In the genomic region with DNA sequence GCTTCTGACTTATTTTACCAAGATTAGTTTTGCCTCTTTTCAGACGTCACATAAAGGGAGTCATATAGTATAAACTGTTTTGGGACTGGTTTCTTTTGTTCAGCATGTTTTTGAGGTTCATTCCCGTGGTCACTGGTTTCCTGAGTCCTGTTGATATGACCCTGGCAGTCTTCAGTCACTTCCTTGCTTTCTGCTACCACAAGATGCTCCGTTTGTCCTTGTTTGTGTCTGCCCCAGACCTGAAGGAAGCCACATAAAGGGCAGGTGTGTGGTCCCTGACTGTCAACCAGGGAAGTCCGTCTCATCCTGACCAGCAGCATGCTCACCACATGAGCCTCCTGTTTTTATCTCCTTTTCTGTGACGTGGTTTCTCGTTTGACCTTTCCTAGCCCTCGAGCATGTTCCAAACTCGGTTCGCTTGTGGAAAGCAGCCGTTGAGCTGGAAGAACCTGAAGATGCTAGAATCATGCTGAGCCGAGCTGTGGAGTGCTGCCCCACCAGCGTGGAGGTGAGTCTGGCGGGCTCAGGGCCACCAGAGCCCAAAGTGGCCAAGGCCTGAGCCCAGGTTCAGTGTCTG, we compare ENCODE assay signal across 18 cellular contexts. TPM values are rescaled to one million over a fixed set of nuclear protein-coding genes. Genes with fewer than 3 reads are reported as not detected.
DNase-seq lines count a peak whose midpoint lies in the region; ATAC-seq and TF ChIP-seq lines count a peak whose summit lies in the region.
"Had no signal": no experiment of that assay in that cellular context is flagged by ENCODE, and none has a peak within 500 bp of the region (broad histone marks: within the 10 kb centered on the region; RNA-seq: fewer than 3 reads in every experiment).

No MANE protein-coding gene starts in this region.

- WGBS in thymus, result 74% methylated on average over 13 of the region's 13 CpGs

- TF ChIP-seq CTCF in natural killer cell (IDR thresholded peaks at IDR 0.05), result no peak

- H3K36me3 Mint-ChIP-seq in natural killer cell, result peaks cover 7% of the 10 kb centered on the region
- H3K36me3 Mint-ChIP-seq in natural killer cell treated with Interleukin-12 subunit alpha and Interleukin-12 subunit beta and Interleukin-15 and Interleukin-18, amount 100 ng/mL, for 72 hours, result peaks cover 16% of the 10 kb centered on the region
- peaks cover 60% of the 10 kb centered on the region for H3K36me3 Mint-ChIP-seq in activated CD4-positive, alpha-beta memory T cell treated with anti-CD3 and anti-CD28 coated beads for 36 hours

- no peaks in the 10 kb centered on the region for H3K9me3 Mint-ChIP-seq in natural killer cell
- H3K9me3 Mint-ChIP-seq in natural killer cell treated with Interleukin-12 subunit alpha and Interleukin-12 subunit beta and Interleukin-15 and Interleukin-18, amount 100 ng/mL, for 72 hours, result no peaks in the 10 kb centered on the region
- peaks cover 18% of the 10 kb centered on the region for H3K9me3 Mint-ChIP-seq in activated CD4-positive, alpha-beta memory T cell treated with anti-CD3 and anti-CD28 coated beads for 36 hours

- peaks cover 27% of the 10 kb centered on the region for H3K4me1 ChIP-seq in effector memory CD4-positive, alpha-beta T cell (ENCODE audit: control insufficient read depth, insufficient read depth, low read length, poor library complexity, severe bottlenecking)
- peaks cover 2% of the 10 kb centered on the region for H3K4me1 ChIP-seq in thymus (ENCODE audit: control insufficient read depth, insufficient read depth, low read length)
- H3K4me1 ChIP-seq: lower lobe of right lung had no signal

- peak in 2 of 3 donors; percentile 19 to 26 for ATAC-seq in natural killer cell
- no peak for ATAC-seq in natural killer cell treated with Interleukin-12 subunit alpha and Interleukin-12 subunit beta and Interleukin-15 and Interleukin-18, amount 100 ng/mL, for 72 hours
- ATAC-seq in HG02981 (IDR thresholded peaks at IDR 0.05; ENCODE audit: unreplicated experiment), result no peak
- ATAC-seq: lower lobe of right lung, right cardiac atrium had no signal

- no peaks in the 10 kb centered on the region for H3K27me3 Mint-ChIP-seq in natural killer cell (ENCODE audit: low read depth in 2 of 2)
- H3K27me3 Mint-ChIP-seq in natural killer cell treated with Interleukin-12 subunit alpha and Interleukin-12 subunit beta and Interleukin-15 and Interleukin-18, amount 100 ng/mL, for 72 hours, result no peaks in the 10 kb centered on the region
- H3K27me3 Mint-ChIP-seq in activated CD4-positive, alpha-beta memory T cell treated with anti-CD3 and anti-CD28 coated beads for 36 hours, result no peaks in the 10 kb centered on the region

- H3K4me3 ChIP-seq in effector memory CD4-positive, alpha-beta T cell (ENCODE audit: insufficient read depth, low read depth, low read length, poor library complexity, severe bottlenecking), result no peak overlapping the region
- no peak overlapping the region for H3K4me3 ChIP-seq in thymus (ENCODE audit: low read length)
- H3K4me3 ChIP-seq: lower lobe of right lung had no signal

- DNase-seq in natural killer cell, result no peak
- DNase-seq in natural killer cell treated with Interleukin-12 subunit alpha and Interleukin-12 subunit beta and Interleukin-15 and Interleukin-18, amount 100 ng/mL, for 72 hours (ENCODE audit: low spot score), result no peak
- DNase-seq in activated CD4-positive, alpha-beta memory T cell treated with anti-CD3 and anti-CD28 coated beads for 36 hours, result no peak
- no peak for DNase-seq in effector memory CD4-positive, alpha-beta T cell
- no peak for DNase-seq in head of caudate nucleus
- DNase-seq in NCI-H2107 treated with DMSO at 0.1 percent for 48 hours (lab: John Stamatoyannopoulos, UW; ENCODE audit: unreplicated experiment), result no peak
- DNase-seq: activated gamma-delta T cell treated with Interleukin-2 at 50 U/mL for 16 hours, endodermal cell, Karpas-422, lower lobe of right lung, NCI-H1105 treated with DMSO at 0.1 percent for 48 hours, NCI-H526 treated with DMSO at 0.1 percent for 48 hours, SW 1271, trophoblast cell had no signal

- no peak overlapping the region for H3K4me3 Mint-ChIP-seq in natural killer cell
- no peak overlapping the region for H3K4me3 Mint-ChIP-seq in natural killer cell treated with Interleukin-12 subunit alpha and Interleukin-12 subunit beta and Interleukin-15 and Interleukin-18, amount 100 ng/mL, for 72 hours
- no peak overlapping the region for H3K4me3 Mint-ChIP-seq in activated CD4-positive, alpha-beta memory T cell treated with anti-CD3 and anti-CD28 coated beads for 36 hours
- H3K4me3 Mint-ChIP-seq: endodermal cell had no signal

- POLR2A ChIA-PET in activated CD4-positive, alpha-beta memory T cell treated with anti-CD3 and anti-CD28 coated beads for 36 hours (lab: Charles Lee), result no interaction called here

- H3K27ac ChIP-seq in effector memory CD4-positive, alpha-beta T cell (ENCODE audit: insufficient read depth, low read length, poor library complexity, severe bottlenecking), result peak overlapping the region; percentile 12
- H3K27ac ChIP-seq in thymus (ENCODE audit: low read depth), result peak overlapping the region; percentile 15
- H3K27ac ChIP-seq: lower lobe of right lung, VCaP had no signal

- H3K4me1 Mint-ChIP-seq in natural killer cell, result peaks cover 25 to 32% of the 10 kb centered on the region in 2 donors
- peaks cover 20% of the 10 kb centered on the region in 2 donors for H3K4me1 Mint-ChIP-seq in natural killer cell treated with Interleukin-12 subunit alpha and Interleukin-12 subunit beta and Interleukin-15 and Interleukin-18, amount 100 ng/mL, for 72 hours (ENCODE audit: low read depth in 2 of 2)
- H3K4me1 Mint-ChIP-seq in activated CD4-positive, alpha-beta memory T cell treated with anti-CD3 and anti-CD28 coated beads for 36 hours (ENCODE audit: low read depth), result peaks cover 25% of the 10 kb centered on the region
- H3K4me1 Mint-ChIP-seq: endodermal cell had no signal

- CTCF ChIA-PET in activated CD4-positive, alpha-beta memory T cell treated with anti-CD3 and anti-CD28 coated beads for 36 hours (lab: Charles Lee), result interaction anchor here (1.6 kb wide), 1 partner anchor 29 kb away, joined by 4 read pairs; no protein-coding TSS in a partner anchor

- peaks cover 20% of the 10 kb centered on the region for H3K9me3 ChIP-seq in effector memory CD4-positive, alpha-beta T cell (ENCODE audit: control insufficient read depth, low read length)
- peaks cover 12% of the 10 kb centered on the region for H3K9me3 ChIP-seq in thymus (ENCODE audit: control insufficient read depth)
- H3K9me3 ChIP-seq: lower lobe of right lung had no signal

- H3K27me3 ChIP-seq in effector memory CD4-positive, alpha-beta T cell (replicated peaks; ENCODE audit: control insufficient read depth, insufficient read depth, low read length, poor library complexity, severe bottlenecking), result no peaks in the 10 kb centered on the region
- H3K27me3 ChIP-seq in thymus (ENCODE audit: control insufficient read depth, insufficient read depth), result no peaks in the 10 kb centered on the region

- peak overlapping the region; percentile 77 for H3K27ac Mint-ChIP-seq in natural killer cell
- peak overlapping the region in 1 of 2 donors; percentile 25 for H3K27ac Mint-ChIP-seq in natural killer cell treated with Interleukin-12 subunit alpha and Interleukin-12 subunit beta and Interleukin-15 and Interleukin-18, amount 100 ng/mL, for 72 hours
- H3K27ac Mint-ChIP-seq in activated CD4-positive, alpha-beta memory T cell treated with anti-CD3 and anti-CD28 coated beads for 36 hours, result peak overlapping the region; percentile 49
- H3K27ac Mint-ChIP-seq: endodermal cell had no signal

- peaks cover 73% of the 10 kb centered on the region for H3K36me3 ChIP-seq in effector memory CD4-positive, alpha-beta T cell (ENCODE audit: control insufficient read depth, insufficient read depth, low read length)
- peaks cover 78% of the 10 kb centered on the region for H3K36me3 ChIP-seq in thymus (ENCODE audit: control insufficient read depth, insufficient read depth)

- intact Hi-C loops in natural killer cell (cut with micrococcal nuclease) (no loop called here), head of caudate nucleus (cut with DNase I) (no loop called here)
- intact Hi-C loops in activated CD4-positive, alpha-beta memory T cell treated with anti-CD3 and anti-CD28 coated beads for 36 hours (cut with micrococcal nuclease), result no loop called here

RNA-seq across cellular contexts. Expression of a gene that starts 26.1 kb away (rescaled TPM):
- total RNA-seq in natural killer cell, result 1 to 10 TPM; 4.3 to 5.5 (median 5.3) TPM
- total RNA-seq in natural killer cell treated with Interleukin-12 subunit alpha and Interleukin-12 subunit beta and Interleukin-15 and Interleukin-18, amount 100 ng/mL, for 72 hours, result 1 to 10 TPM; 2.4 to 6.3 TPM
- total RNA-seq in activated CD4-positive, alpha-beta memory T cell treated with anti-CD3 and anti-CD28 coated beads for 36 hours, result 1 to 10 TPM; 3.1 TPM
- 8.2 TPM for polyA plus RNA-seq in thymus

RNA-seq across cellular contexts. Expression of a gene that starts 29.0 kb away (rescaled TPM):
- 10 to 100 TPM; 52.7 to 63.0 (median 55.0) TPM for total RNA-seq in natural killer cell
- 10 to 100 TPM; 65.9 to 87.7 TPM for total RNA-seq in natural killer cell treated with Interleukin-12 subunit alpha and Interleukin-12 subunit beta and Interleukin-15 and Interleukin-18, amount 100 ng/mL, for 72 hours
- total RNA-seq in activated CD4-positive, alpha-beta memory T cell treated with anti-CD3 and anti-CD28 coated beads for 36 hours, result 10 to 100 TPM; 62.3 to 63.1 TPM
- polyA plus RNA-seq in thymus, result 56.1 TPM

RNA-seq across cellular contexts. Expression of a gene that starts 30.5 kb away (rescaled TPM):
- total RNA-seq in natural killer cell, result 10 to 100 TPM; 15.2 to 22.3 (median 17.6) TPM
- total RNA-seq in natural killer cell treated with Interleukin-12 subunit alpha and Interleukin-12 subunit beta and Interleukin-15 and Interleukin-18, amount 100 ng/mL, for 72 hours, result 10 to 100 TPM; 33.3 to 33.6 TPM
- total RNA-seq in activated CD4-positive, alpha-beta memory T cell treated with anti-CD3 and anti-CD28 coated beads for 36 hours, result 10 to 100 TPM; 23.7 to 24.5 TPM
- polyA plus RNA-seq in thymus, result 10.5 TPM

RNA-seq across cellular contexts. Expression of a gene that starts 39.5 kb away (rescaled TPM):
- not detected for total RNA-seq in natural killer cell
- not detected for total RNA-seq in natural killer cell treated with Interleukin-12 subunit alpha and Interleukin-12 subunit beta and Interleukin-15 and Interleukin-18, amount 100 ng/mL, for 72 hours
- not detected for total RNA-seq in activated CD4-positive, alpha-beta memory T cell treated with anti-CD3 and anti-CD28 coated beads for 36 hours
- polyA plus RNA-seq in thymus, result 17.2 TPM

RNA-seq across cellular contexts. Expression of a gene that starts 40.2 kb away (rescaled TPM):
- total RNA-seq in natural killer cell, result 10 to 100 TPM; 11.5 to 16.8 (median 13.8) TPM
- total RNA-seq in natural killer cell treated with Interleukin-12 subunit alpha and Interleukin-12 subunit beta and Interleukin-15 and Interleukin-18, amount 100 ng/mL, for 72 hours, result 10 to 100 TPM in 1 of 2 donors, 1 to 10 TPM in 1; 9.6 to 13.8 TPM
- 10 to 100 TPM; 12.5 to 13.5 TPM for total RNA-seq in activated CD4-positive, alpha-beta memory T cell treated with anti-CD3 and anti-CD28 coated beads for 36 hours
- 13.4 TPM for polyA plus RNA-seq in thymus

Comparison
In these comparisons a context has a peak if more than half of its experiments do, and no peak if none do; other contexts are left out.
1. ATAC-seq: peak in natural killer cell (2 of 3); none in natural killer cell treated with Interleukin-12 subunit alpha and Interleukin-12 subunit beta and Interleukin-15 and Interleukin-18, amount 100 ng/mL, for 72 hours (0 of 2) and HG02981 (single experiment).